Comparison of ENCODE assay signal across 8 cellular contexts in genomic region chr10:74827045-74827441, GRCh38. TPM values are rescaled to one million over a fixed set of nuclear protein-coding genes. Genes with fewer than 3 reads are reported as not detected.
DNase-seq lines count a peak whose midpoint lies in the region; ATAC-seq and TF ChIP-seq lines count a peak whose summit lies in the region.

No MANE protein-coding gene starts in this region.

- no peaks in the 10 kb centered on the region for H3K9me2 ChIP-seq in hepatocyte (replicated peaks; ENCODE audit: insufficient read depth)

- no peaks in the 10 kb centered on the region for H3K9me3 Mint-ChIP-seq in activated T-cell treated with anti-CD3 and anti-CD28 coated beads, Interleukin-2, amount 50 U/mL, for 24 hours
- peaks cover 0 to 6% of the 10 kb centered on the region in 2 donors for H3K9me3 Mint-ChIP-seq in stimulated activated naive B cell treated with anti-CD40 and anti-IgM and Interleukin-4, amounts not matched to agents 10 μg/mL and 1 μg/mL and 100 μg/mL, for 72 hours

- H3K4me1 Mint-ChIP-seq in activated T-cell treated with anti-CD3 and anti-CD28 coated beads, Interleukin-2, amount 50 U/mL, for 24 hours (ENCODE audit: low read depth) = peaks cover 70% of the 10 kb centered on the region
- H3K4me1 Mint-ChIP-seq in stimulated activated naive B cell treated with anti-CD40 and anti-IgM and Interleukin-4, amounts not matched to agents 10 μg/mL and 1 μg/mL and 100 μg/mL, for 72 hours = peaks cover 33 to 60% of the 10 kb centered on the region in 2 donors

- ATAC-seq in stimulated activated naive B cell treated with anti-CD40 and anti-IgM and Interleukin-4, amounts not matched to agents 10 μg/mL and 1 μg/mL and 100 μg/mL, for 72 hours (replicated peaks) = peak in 1 of 2 donors; percentile 0

- TF ChIP-seq CTCF in hepatocyte (IDR thresholded peaks at IDR 0.05; ENCODE audit: poor library complexity) = no peak

- H3K4me1 ChIP-seq in hepatocyte (ENCODE audit: insufficient read depth) = peaks cover 40% of the 10 kb centered on the region

- peak overlapping the region; percentile 70 for H3K4me3 ChIP-seq in SK-N-MC
- peak overlapping the region; percentile 41 for H3K4me3 ChIP-seq in hepatocyte

- H4K20me1 ChIP-seq in hepatocyte (ENCODE audit: insufficient read depth, poor library complexity, severe bottlenecking) = peaks cover 29% of the 10 kb centered on the region

- no peaks in the 10 kb centered on the region for H3K27me3 ChIP-seq in hepatocyte

- no peaks in the 10 kb centered on the region for H3K9me3 ChIP-seq in SK-N-MC (ENCODE audit: low read depth, low read length)
- no peaks in the 10 kb centered on the region for H3K9me3 ChIP-seq in hepatocyte (ENCODE audit: low read depth)

- WGBS in hepatocyte (ENCODE audit: low lambda C conversion rate, missing lambda C conversion rate) = 15% methylated on average over 8 of the region's 17 CpGs

- DNase-seq in activated T-cell treated with anti-CD3 and anti-CD28 coated beads, Interleukin-2, amount 50 U/mL, for 24 hours = no peak
- DNase-seq in activated T-cell treated with anti-CD3 and anti-CD28 coated beads for 4 hours (no peak), SK-N-MC (ENCODE audit: low read depth, low spot score) (no peak), hepatocyte (ENCODE audit: low spot score) (no peak), LoVo (ENCODE audit: low spot score) (no peak), NCI-H446 (lab: John Stamatoyannopoulos, UW) (no peak)
- no peak for DNase-seq in stimulated activated naive B cell treated with anti-CD40 and anti-IgM and Interleukin-4, amounts not matched to agents 10 μg/mL and 1 μg/mL and 100 μg/mL, for 72 hours
- DNase-seq in activated CD4-positive, alpha-beta T cell treated with anti-CD3 and anti-CD28 coated beads, Interleukin-2, amount 50 U/mL, for 4 hours = no peak

- H3K79me2 ChIP-seq in hepatocyte = peaks cover 48% of the 10 kb centered on the region

- H3K36me3 ChIP-seq in SK-N-MC (ENCODE audit: insufficient read depth, low read length) = no peaks in the 10 kb centered on the region
- no peaks in the 10 kb centered on the region for H3K36me3 ChIP-seq in hepatocyte (replicated peaks; ENCODE audit: insufficient read depth, low read depth)

- H3K9ac ChIP-seq in SK-N-MC (ENCODE audit: insufficient read length) = no peak overlapping the region

- H3K4me3 Mint-ChIP-seq in activated T-cell treated with anti-CD3 and anti-CD28 coated beads, Interleukin-2, amount 50 U/mL, for 24 hours = peak overlapping the region; percentile 85
- H3K4me3 Mint-ChIP-seq in stimulated activated naive B cell treated with anti-CD40 and anti-IgM and Interleukin-4, amounts not matched to agents 10 μg/mL and 1 μg/mL and 100 μg/mL, for 72 hours = peak overlapping the region; percentile 97 to 99

- H3K4me2 ChIP-seq in hepatocyte = peak overlapping the region; percentile 91

- no peak overlapping the region for H2AFZ ChIP-seq in hepatocyte

- H3K36me3 Mint-ChIP-seq in activated T-cell treated with anti-CD3 and anti-CD28 coated beads, Interleukin-2, amount 50 U/mL, for 24 hours (ENCODE audit: low read depth) = peaks cover 12% of the 10 kb centered on the region
- peaks cover 12 to 13% of the 10 kb centered on the region in 2 donors for H3K36me3 Mint-ChIP-seq in stimulated activated naive B cell treated with anti-CD40 and anti-IgM and Interleukin-4, amounts not matched to agents 10 μg/mL and 1 μg/mL and 100 μg/mL, for 72 hours

- H3K27ac ChIP-seq in SK-N-MC = no peak overlapping the region
- peak overlapping the region; percentile 38 for H3K27ac ChIP-seq in hepatocyte

- H3K27me3 Mint-ChIP-seq in activated T-cell treated with anti-CD3 and anti-CD28 coated beads, Interleukin-2, amount 50 U/mL, for 24 hours = no peaks in the 10 kb centered on the region
- H3K27me3 Mint-ChIP-seq in stimulated activated naive B cell treated with anti-CD40 and anti-IgM and Interleukin-4, amounts not matched to agents 10 μg/mL and 1 μg/mL and 100 μg/mL, for 72 hours = no peaks in the 10 kb centered on the region

- H3K27ac Mint-ChIP-seq in activated T-cell treated with anti-CD3 and anti-CD28 coated beads, Interleukin-2, amount 50 U/mL, for 24 hours = peak overlapping the region; percentile 88
- H3K27ac Mint-ChIP-seq in stimulated activated naive B cell treated with anti-CD40 and anti-IgM and Interleukin-4, amounts not matched to agents 10 μg/mL and 1 μg/mL and 100 μg/mL, for 72 hours = peak overlapping the region; percentile 94

RNA-seq across cellular contexts. Expression of gene KAT6B, which starts 0.6 kb away (rescaled TPM):
- total RNA-seq in hepatocyte = 28.8 and 36.2 TPM in 2 replicates
- 15.8 and 17.0 TPM in 2 replicates for polyA plus RNA-seq in hepatocyte
